ENCODE assay signal across 11 cellular contexts in genomic region chr20:5848711-5849505, GRCh38.
A peak's percentile ranks its signal among the peaks of the same experiment; 100 is the strongest.
DNase-seq lines count a peak whose midpoint lies in the region; ATAC-seq and TF ChIP-seq lines count a peak whose summit lies in the region.
"Had no signal": no experiment of that assay in that cellular context is flagged by ENCODE, and none has a peak within 500 bp of the region (broad histone marks: within the 10 kb centered on the region; RNA-seq: fewer than 3 reads in every experiment).

No MANE protein-coding gene starts in this region.

- peak; percentile 44 for DNase-seq in AG08395 (ENCODE audit: low spot score)
- DNase-seq in HCEC 1CT, result peak; percentile 67
- no peak for DNase-seq in heart right ventricle
- no peak for DNase-seq in NCI-H1930 (lab: John Stamatoyannopoulos, UW)
- no peak for DNase-seq in NCI-H2227 treated with DMSO at 0.1 percent for 48 hours (lab: John Stamatoyannopoulos, UW)
- DNase-seq in lower leg skin (ENCODE audit: low spot score in 2 of 2), result no peak
- DNase-seq: activated CD4-positive, CD25-positive, alpha-beta regulatory T cell treated with anti-CD3 and anti-CD28 coated beads, Interleukin-2, amount 50 U/mL, for 72 hours had no signal

- 50 to 51% methylated on average over 11 of the region's 11 CpGs for WGBS in heart right ventricle, 2 donors
- 61 to 64% methylated on average over 11 of the region's 11 CpGs for WGBS in lower leg skin, 2 donors

- no peaks in the 10 kb centered on the region for H3K9me3 Mint-ChIP-seq in activated T-helper 17 cell treated with anti-CD3 and anti-CD28 coated beads, Interleukin-2, amount 50 U/mL, for 72 hours
- H3K9me3 Mint-ChIP-seq: dendritic cell treated with granulocyte-macrophage colony-stimulating factor and Interleukin-4, amounts not matched to agents 40 ng/mL and 50 ng/mL, for 4 days had no signal

- intact Hi-C loops in heart right ventricle (cut with DNase I) (no loop called here), lower leg skin (cut with DNase I; ENCODE audit: low total_unique reads) (no loop called here)

- no peak for TF ChIP-seq POLR2A in lower leg skin (IDR thresholded peaks at IDR 0.05)

- H3K27ac Mint-ChIP-seq in activated T-helper 17 cell treated with anti-CD3 and anti-CD28 coated beads, Interleukin-2, amount 50 U/mL, for 72 hours, result peak overlapping the region; percentile 63
- H3K27ac Mint-ChIP-seq: dendritic cell treated with granulocyte-macrophage colony-stimulating factor and Interleukin-4, amounts not matched to agents 40 ng/mL and 50 ng/mL, for 4 days had no signal

- H3K27me3 ChIP-seq in heart right ventricle, result no peaks in the 10 kb centered on the region

- H3K27me3 Mint-ChIP-seq in activated T-helper 17 cell treated with anti-CD3 and anti-CD28 coated beads, Interleukin-2, amount 50 U/mL, for 72 hours, result no peaks in the 10 kb centered on the region
- H3K27me3 Mint-ChIP-seq: dendritic cell treated with granulocyte-macrophage colony-stimulating factor and Interleukin-4, amounts not matched to agents 40 ng/mL and 50 ng/mL, for 4 days had no signal

- H3K4me3 Mint-ChIP-seq in activated T-helper 17 cell treated with anti-CD3 and anti-CD28 coated beads, Interleukin-2, amount 50 U/mL, for 72 hours, result peak overlapping the region; percentile 32
- H3K4me3 Mint-ChIP-seq: dendritic cell treated with granulocyte-macrophage colony-stimulating factor and Interleukin-4, amounts not matched to agents 40 ng/mL and 50 ng/mL, for 4 days had no signal

- H3K4me3 ChIP-seq in heart right ventricle (no peak overlapping the region), lower leg skin (ENCODE audit: low read depth, poor library complexity, severe bottlenecking) (no peak overlapping the region)
- H3K4me3 ChIP-seq: lung had no signal

- peaks cover 0 to 29% (median 20%) of the 10 kb centered on the region in 9 donors for H3K4me1 ChIP-seq in heart right ventricle

- TF ChIP-seq CTCF in heart right ventricle (IDR thresholded peaks at IDR 0.05) (no peak), lower leg skin (IDR thresholded peaks at IDR 0.05) (no peak)

- no peaks in the 10 kb centered on the region for H3K36me3 ChIP-seq in heart right ventricle

- H3K36me3 Mint-ChIP-seq in activated T-helper 17 cell treated with anti-CD3 and anti-CD28 coated beads, Interleukin-2, amount 50 U/mL, for 72 hours (ENCODE audit: low read depth), result peaks cover 12% of the 10 kb centered on the region

- no peaks in the 10 kb centered on the region for H3K9me3 ChIP-seq in heart right ventricle

- ATAC-seq in activated T-helper 17 cell treated with anti-CD3 and anti-CD28 coated beads, Interleukin-2, amount 50 U/mL, for 72 hours (replicated peaks), result peak; percentile 52
- ATAC-seq in heart right ventricle (peak in 5 of 8 donors; percentile 56 to 87 (median 66)), HG03469 (IDR thresholded peaks at IDR 0.05; ENCODE audit: unreplicated experiment) (no peak)

- H3K4me1 Mint-ChIP-seq in activated T-helper 17 cell treated with anti-CD3 and anti-CD28 coated beads, Interleukin-2, amount 50 U/mL, for 72 hours, result peaks cover 24% of the 10 kb centered on the region

- peak overlapping the region in 5 of 10 donors; percentile 21 to 44 (median 42) for H3K27ac ChIP-seq in heart right ventricle

Comparison
In these comparisons a context has a peak if more than half of its experiments do, and no peak if none do; other contexts are left out.
1. DNase-seq: peak in AG08395 (single experiment) and HCEC 1CT (single experiment); none in heart right ventricle (0 of 2), NCI-H1930 (0 of 2), NCI-H2227 treated with DMSO at 0.1 percent for 48 hours (single experiment) and lower leg skin (0 of 2).